ENCODE assay signal across 14 cellular contexts in the genomic region with DNA sequence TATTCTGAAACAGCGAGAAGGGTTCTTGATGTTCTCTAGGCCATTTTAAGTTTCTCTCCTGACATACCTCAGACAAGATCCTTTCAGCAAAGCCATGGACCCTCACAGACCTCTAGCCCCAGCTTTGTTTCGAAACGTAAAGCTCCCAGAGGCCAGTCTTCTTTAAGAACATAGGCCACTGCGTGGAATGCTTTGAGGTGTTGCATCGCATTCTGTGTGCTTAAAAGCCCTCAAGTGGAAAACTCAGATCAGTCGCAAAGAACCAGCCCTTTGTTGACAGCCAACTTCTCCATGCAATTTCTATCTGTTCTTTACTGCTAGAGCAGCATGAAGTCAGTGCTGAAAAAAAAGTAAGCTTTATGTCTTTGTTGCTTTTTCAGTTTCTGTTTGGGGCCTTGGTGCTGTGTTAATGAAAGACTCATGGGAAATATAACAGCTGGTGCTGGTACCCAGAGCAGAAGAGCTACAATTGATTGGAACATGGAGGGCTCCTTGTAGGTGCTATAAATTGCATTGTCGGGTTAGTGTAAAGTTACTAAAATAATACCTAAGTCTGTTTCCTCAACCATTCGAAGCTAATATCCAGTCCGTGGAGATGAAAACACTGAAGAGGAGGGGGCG.
DNase-seq lines count a peak whose midpoint lies in the region; ATAC-seq and TF ChIP-seq lines count a peak whose summit lies in the region.
"Had no signal": no experiment of that assay in that cellular context is flagged by ENCODE, and none has a peak within 500 bp of the region (broad histone marks: within the 10 kb centered on the region; RNA-seq: fewer than 3 reads in every experiment).

No MANE protein-coding gene starts in this region.

- H3K9me3 Mint-ChIP-seq in activated T-helper 1 cell treated with anti-CD3 and anti-CD28 coated beads, Interleukin-12 subunit alpha, Interleukin-12 subunit beta, Interleukin-2, Interleukin-4 antibody, amounts not matched to agents 30 ng/mL and 10 ng/mL and 1 ng/mL, durations not matched to agents 14 hours and 24 hours and 36 hours: peaks cover 3% of the 10 kb centered on the region

- H3K27ac ChIP-seq in lung (ENCODE audit: low read depth in 1 of 2, low read length in 1 of 2): no peak overlapping the region
- H3K27ac ChIP-seq: BLaER1 treated with 17β-estradiol and CSF1 and Interleukin-3, amounts not matched to agents 10 nM and 100 nM; gastroesophageal sphincter; suprapubic skin had no signal

- no peaks in the 10 kb centered on the region for H3K4me1 ChIP-seq in lung (ENCODE audit: control insufficient read depth in 2 of 2, insufficient read depth in 2 of 2, low read length in 2 of 2)
- H3K4me1 ChIP-seq: gastroesophageal sphincter, suprapubic skin had no signal

- intact Hi-C loops in activated T-helper 1 cell treated with anti-CD3 and anti-CD28 coated beads, Interleukin-12 subunit alpha, Interleukin-12 subunit beta, Interleukin-2, Interleukin-4 antibody, amounts not matched to agents 30 ng/mL and 10 ng/mL and 1 ng/mL, durations not matched to agents 14 hours and 24 hours and 36 hours (cut with micrococcal nuclease): no loop called here

- H3K9me3 ChIP-seq in lung (ENCODE audit: control insufficient read depth in 2 of 2, insufficient read depth in 1 of 2, low read length in 1 of 2): no peaks in the 10 kb centered on the region
- H3K9me3 ChIP-seq: BLaER1 treated with 17β-estradiol and CSF1 and Interleukin-3, amounts not matched to agents 10 nM and 100 nM; gastroesophageal sphincter; suprapubic skin had no signal

- TF ChIP-seq CTCF in lung (IDR thresholded peaks at IDR 0.05; ENCODE audit: control extremely low read depth, extremely low read depth): no peak

- H3K4me3 Mint-ChIP-seq in activated T-helper 1 cell treated with anti-CD3 and anti-CD28 coated beads, Interleukin-12 subunit alpha, Interleukin-12 subunit beta, Interleukin-2, Interleukin-4 antibody, amounts not matched to agents 30 ng/mL and 10 ng/mL and 1 ng/mL, durations not matched to agents 14 hours and 24 hours and 36 hours: peak overlapping the region; percentile 24

- H3K36me3 ChIP-seq in lung (ENCODE audit: control insufficient read depth in 2 of 2, insufficient read depth in 2 of 2, low read length in 2 of 2): no peaks in the 10 kb centered on the region
- H3K36me3 ChIP-seq: BLaER1 treated with 17β-estradiol and CSF1 and Interleukin-3, amounts not matched to agents 10 nM and 100 nM; gastroesophageal sphincter; suprapubic skin had no signal

- no peaks in the 10 kb centered on the region for H3K27me3 Mint-ChIP-seq in activated T-helper 1 cell treated with anti-CD3 and anti-CD28 coated beads, Interleukin-12 subunit alpha, Interleukin-12 subunit beta, Interleukin-2, Interleukin-4 antibody, amounts not matched to agents 30 ng/mL and 10 ng/mL and 1 ng/mL, durations not matched to agents 14 hours and 24 hours and 36 hours (ENCODE audit: insufficient read depth)

- WGBS in lung, 2 donors: 84 to 88% methylated on average over 10 of the region's 10 CpGs

- H3K27me3 ChIP-seq in lung (ENCODE audit: control insufficient read depth, insufficient read depth): no peaks in the 10 kb centered on the region
- H3K27me3 ChIP-seq: BLaER1 treated with 17β-estradiol and CSF1 and Interleukin-3, amounts not matched to agents 10 nM and 100 nM; suprapubic skin had no signal

- peak; percentile 45 for ATAC-seq in GM18870 (IDR thresholded peaks at IDR 0.05; ENCODE audit: unreplicated experiment)
- peak; percentile 52 for ATAC-seq in GM21529 (IDR thresholded peaks at IDR 0.05; ENCODE audit: unreplicated experiment)
- ATAC-seq in lung (ENCODE audit: insufficient read depth, low FRiP score): no peak
- no peak for ATAC-seq in HG02763 (IDR thresholded peaks at IDR 0.05; ENCODE audit: unreplicated experiment)
- ATAC-seq: gastroesophageal sphincter, right cardiac atrium had no signal

- H3K4me3 ChIP-seq in lung: no peak overlapping the region
- H3K4me3 ChIP-seq: BLaER1 treated with 17β-estradiol and CSF1 and Interleukin-3, amounts not matched to agents 10 nM and 100 nM; gastroesophageal sphincter; suprapubic skin had no signal

- DNase-seq in activated T-helper 1 cell treated with anti-CD3 and anti-CD28 coated beads, Interleukin-12 subunit alpha, Interleukin-12 subunit beta, Interleukin-2, Interleukin-4 antibody, amounts not matched to agents 30 ng/mL and 10 ng/mL and 1 ng/mL, durations not matched to agents 14 hours and 24 hours and 36 hours (ENCODE audit: low spot score): no peak
- DNase-seq in lung (ENCODE audit: low spot score) (peak; percentile 13), HCEC 1CT (no peak), NCI-H187 (lab: John Stamatoyannopoulos, UW) (no peak)
- DNase-seq: DMS53, mammary epithelial cell, NCI-H1105, right cardiac atrium had no signal

- H3K27ac Mint-ChIP-seq in activated T-helper 1 cell treated with anti-CD3 and anti-CD28 coated beads, Interleukin-12 subunit alpha, Interleukin-12 subunit beta, Interleukin-2, Interleukin-4 antibody, amounts not matched to agents 30 ng/mL and 10 ng/mL and 1 ng/mL, durations not matched to agents 14 hours and 24 hours and 36 hours: peak overlapping the region; percentile 88

- H3K36me3 Mint-ChIP-seq in activated T-helper 1 cell treated with anti-CD3 and anti-CD28 coated beads, Interleukin-12 subunit alpha, Interleukin-12 subunit beta, Interleukin-2, Interleukin-4 antibody, amounts not matched to agents 30 ng/mL and 10 ng/mL and 1 ng/mL, durations not matched to agents 14 hours and 24 hours and 36 hours (ENCODE audit: low read depth): peaks cover 8% of the 10 kb centered on the region

- H3K4me1 Mint-ChIP-seq in activated T-helper 1 cell treated with anti-CD3 and anti-CD28 coated beads, Interleukin-12 subunit alpha, Interleukin-12 subunit beta, Interleukin-2, Interleukin-4 antibody, amounts not matched to agents 30 ng/mL and 10 ng/mL and 1 ng/mL, durations not matched to agents 14 hours and 24 hours and 36 hours (ENCODE audit: low read depth): peaks cover 69% of the 10 kb centered on the region

Comparison
In these comparisons a context has a peak if more than half of its experiments do, and no peak if none do; other contexts are left out.
1. ATAC-seq: peak in GM18870 (single experiment) and GM21529 (single experiment); none in lung (single experiment) and HG02763 (single experiment).